Comparison of ENCODE assay signal across 8 cellular contexts in the genomic region with DNA sequence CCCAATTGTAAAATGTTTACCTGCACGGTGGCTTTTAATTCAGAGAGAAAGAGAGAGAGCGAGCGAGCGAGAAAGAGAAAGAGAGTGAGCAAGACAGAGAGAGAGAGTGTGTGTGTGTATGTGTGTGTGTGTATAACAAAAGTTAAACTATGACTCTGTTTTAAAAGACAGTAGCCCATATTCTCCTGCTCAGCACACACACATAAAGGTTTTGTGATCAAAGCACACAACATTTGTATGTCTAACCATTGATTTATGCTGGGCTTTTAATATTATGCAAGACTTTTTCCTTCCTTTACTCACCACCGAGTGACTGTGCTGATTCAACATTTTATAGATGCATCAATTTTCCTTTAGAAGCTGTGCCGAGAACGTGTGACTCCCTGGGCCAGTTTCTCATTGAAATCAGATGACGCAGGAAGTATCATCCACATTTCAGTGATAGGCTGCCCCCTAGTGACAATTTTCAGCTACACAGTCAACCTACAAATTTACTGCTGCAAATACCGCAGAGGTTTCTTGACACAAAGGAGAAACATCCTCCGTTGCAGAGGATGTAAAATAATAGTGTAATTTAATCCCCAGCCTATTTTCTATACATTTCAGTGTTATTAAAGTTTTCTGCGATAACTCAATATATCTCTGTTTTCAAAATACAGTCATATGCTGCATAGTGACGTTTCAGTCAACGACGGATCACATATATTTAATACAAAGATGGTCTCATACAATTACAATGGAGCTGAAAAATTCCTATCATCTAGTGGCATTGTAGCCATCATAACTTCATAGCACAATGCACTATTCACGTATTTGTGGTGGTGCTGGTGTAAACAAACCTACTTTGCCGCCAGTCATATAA.
DNase-seq lines count a peak whose midpoint lies in the region; ATAC-seq, FAIRE-seq and TF ChIP-seq lines count a peak whose summit lies in the region.

No MANE protein-coding gene starts in this region.

- no peaks in the 10 kb centered on the region for H3K36me3 ChIP-seq in KMS-11 (ENCODE audit: insufficient read depth)
- no peaks in the 10 kb centered on the region for H3K36me3 ChIP-seq in neutrophil

- H3K4me1 Mint-ChIP-seq in activated T-helper 1 cell treated with anti-CD3 and anti-CD28 coated beads, Interleukin-12 subunit alpha, Interleukin-12 subunit beta, Interleukin-2, Interleukin-4 antibody, amounts not matched to agents 30 ng/mL and 10 ng/mL and 1 ng/mL, durations not matched to agents 14 hours and 24 hours and 36 hours (ENCODE audit: low read depth): peaks cover 11% of the 10 kb centered on the region

- H3K4me2 ChIP-seq in KMS-11: no peak overlapping the region

- H3K4me3 Mint-ChIP-seq in activated T-helper 1 cell treated with anti-CD3 and anti-CD28 coated beads, Interleukin-12 subunit alpha, Interleukin-12 subunit beta, Interleukin-2, Interleukin-4 antibody, amounts not matched to agents 30 ng/mL and 10 ng/mL and 1 ng/mL, durations not matched to agents 14 hours and 24 hours and 36 hours: no peak overlapping the region

- H3K27me3 Mint-ChIP-seq in activated T-helper 1 cell treated with anti-CD3 and anti-CD28 coated beads, Interleukin-12 subunit alpha, Interleukin-12 subunit beta, Interleukin-2, Interleukin-4 antibody, amounts not matched to agents 30 ng/mL and 10 ng/mL and 1 ng/mL, durations not matched to agents 14 hours and 24 hours and 36 hours (ENCODE audit: insufficient read depth): peaks cover 2% of the 10 kb centered on the region

- peak overlapping the region; percentile 44 for H2AFZ ChIP-seq in KMS-11 (ENCODE audit: low read depth)

- no peak overlapping the region for H3K9ac ChIP-seq in KMS-11

- peak; percentile 92 for ATAC-seq in GM21825 (IDR thresholded peaks at IDR 0.05; ENCODE audit: unreplicated experiment)

- no peaks in the 10 kb centered on the region for H3K36me3 Mint-ChIP-seq in activated T-helper 1 cell treated with anti-CD3 and anti-CD28 coated beads, Interleukin-12 subunit alpha, Interleukin-12 subunit beta, Interleukin-2, Interleukin-4 antibody, amounts not matched to agents 30 ng/mL and 10 ng/mL and 1 ng/mL, durations not matched to agents 14 hours and 24 hours and 36 hours (ENCODE audit: low read depth)

- peak; percentile 62 for FAIRE-seq in RCC 7860 (lab: Jason Lieb, UNC)

- DNase-seq in ELF-1 (ENCODE audit: low read depth, low spot score) (peak; percentile 62), RCC 7860 (ENCODE audit: low spot score) (peak; percentile 70), fibroblast of the aortic adventitia (ENCODE audit: low read depth) (peak; percentile 97), superior temporal gyrus (ENCODE audit: extremely low spot score) (peak; percentile 97)
- DNase-seq in activated T-helper 1 cell treated with anti-CD3 and anti-CD28 coated beads, Interleukin-12 subunit alpha, Interleukin-12 subunit beta, Interleukin-2, Interleukin-4 antibody, amounts not matched to agents 30 ng/mL and 10 ng/mL and 1 ng/mL, durations not matched to agents 14 hours and 24 hours and 36 hours (ENCODE audit: low spot score): peak; percentile 57

- TF ChIP-seq CTCF in KMS-11 (conservative IDR thresholded peaks at IDR 0.05; ENCODE audit: low read depth, low read length) (peak; percentile 87), fibroblast of the aortic adventitia (IDR thresholded peaks at IDR 0.05; ENCODE audit: insufficient read depth, low read length) (peak; percentile 74), neutrophil (IDR thresholded peaks at IDR 0.05) (peak; percentile 68)

- intact Hi-C loops in activated T-helper 1 cell treated with anti-CD3 and anti-CD28 coated beads, Interleukin-12 subunit alpha, Interleukin-12 subunit beta, Interleukin-2, Interleukin-4 antibody, amounts not matched to agents 30 ng/mL and 10 ng/mL and 1 ng/mL, durations not matched to agents 14 hours and 24 hours and 36 hours (cut with micrococcal nuclease): loop anchor here (1.0 to 10.0 kb wide), 7 partner anchors 69 to 884 kb away; no protein-coding TSS in a partner anchor

- no peak overlapping the region for H3K27ac Mint-ChIP-seq in activated T-helper 1 cell treated with anti-CD3 and anti-CD28 coated beads, Interleukin-12 subunit alpha, Interleukin-12 subunit beta, Interleukin-2, Interleukin-4 antibody, amounts not matched to agents 30 ng/mL and 10 ng/mL and 1 ng/mL, durations not matched to agents 14 hours and 24 hours and 36 hours

- H3K9me3 ChIP-seq in neutrophil: no peaks in the 10 kb centered on the region

- H4K20me1 ChIP-seq in KMS-11 (ENCODE audit: insufficient read depth): no peaks in the 10 kb centered on the region

- no peaks in the 10 kb centered on the region for H3K79me2 ChIP-seq in KMS-11 (ENCODE audit: insufficient read depth, low read depth)

- no peaks in the 10 kb centered on the region for H3K9me3 Mint-ChIP-seq in activated T-helper 1 cell treated with anti-CD3 and anti-CD28 coated beads, Interleukin-12 subunit alpha, Interleukin-12 subunit beta, Interleukin-2, Interleukin-4 antibody, amounts not matched to agents 30 ng/mL and 10 ng/mL and 1 ng/mL, durations not matched to agents 14 hours and 24 hours and 36 hours

- no peak overlapping the region for H3K4me3 ChIP-seq in KMS-11 (IDR thresholded peaks at IDR 0.05; ENCODE audit: insufficient read depth, low read depth, low read length)
- no peak overlapping the region for H3K4me3 ChIP-seq in fibroblast of the aortic adventitia (ENCODE audit: low read depth, low read length)
- H3K4me3 ChIP-seq in neutrophil (ENCODE audit: low read depth in 1 of 2, low read length in 1 of 2): no peak overlapping the region

- H3K27ac ChIP-seq in KMS-11 (no peak overlapping the region), neutrophil (no peak overlapping the region)

- H3K4me1 ChIP-seq in KMS-11 (ENCODE audit: low read depth, poor library complexity, severe bottlenecking) (no peaks in the 10 kb centered on the region), neutrophil (ENCODE audit: control insufficient read depth in 1 of 2, insufficient read depth in 1 of 2, low read depth in 1 of 2, low read length in 1 of 2) (peaks cover 0 to 6% of the 10 kb centered on the region in 2 experiments)

- H3K27me3 ChIP-seq in KMS-11 (ENCODE audit: insufficient read depth, low read depth) (no peaks in the 10 kb centered on the region), neutrophil (no peaks in the 10 kb centered on the region)
